In genomic region chr5:83991566-83992224, GRCh38 we compare ENCODE assay signal across 1 cellular context.
TF ChIP-seq lines count a peak whose summit lies in the region.

No MANE protein-coding gene starts in this region.

TF ChIP-seq in SK-N-SH, 30 proteins besides CTCF, POLR2A, EP300 and RAD21 (continued from another document):
- TF ChIP-seq, protein P1, sequence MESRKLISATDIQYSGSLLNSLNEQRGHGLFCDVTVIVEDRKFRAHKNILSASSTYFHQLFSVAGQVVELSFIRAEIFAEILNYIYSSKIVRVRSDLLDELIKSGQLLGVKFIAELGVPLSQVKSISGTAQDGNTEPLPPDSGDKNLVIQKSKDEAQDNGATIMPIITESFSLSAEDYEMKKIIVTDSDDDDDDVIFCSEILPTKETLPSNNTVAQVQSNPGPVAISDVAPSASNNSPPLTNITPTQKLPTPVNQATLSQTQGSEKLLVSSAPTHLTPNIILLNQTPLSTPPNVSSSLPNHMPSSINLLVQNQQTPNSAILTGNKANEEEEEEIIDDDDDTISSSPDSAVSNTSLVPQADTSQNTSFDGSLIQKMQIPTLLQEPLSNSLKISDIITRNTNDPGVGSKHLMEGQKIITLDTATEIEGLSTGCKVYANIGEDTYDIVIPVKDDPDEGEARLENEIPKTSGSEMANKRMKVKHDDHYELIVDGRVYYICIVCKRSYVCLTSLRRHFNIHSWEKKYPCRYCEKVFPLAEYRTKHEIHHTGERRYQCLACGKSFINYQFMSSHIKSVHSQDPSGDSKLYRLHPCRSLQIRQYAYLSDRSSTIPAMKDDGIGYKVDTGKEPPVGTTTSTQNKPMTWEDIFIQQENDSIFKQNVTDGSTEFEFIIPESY (IDR thresholded peaks at IDR 0.05; ENCODE audit: borderline replicate concordance, low read depth): no peak
- no peak for TF ChIP-seq MAX (IDR thresholded peaks at IDR 0.05; ENCODE audit: low read depth)
- TF ChIP-seq MXI1 (IDR thresholded peaks at IDR 0.05; ENCODE audit: low read depth, low read length): no peak
- no peak for TF ChIP-seq RCOR1 (IDR thresholded peaks at IDR 0.05; ENCODE audit: low read length)
- TF ChIP-seq SMC3 (IDR thresholded peaks at IDR 0.05; ENCODE audit: low read depth, low read length): no peak
- TF ChIP-seq YY1 (IDR thresholded peaks at IDR 0.05; ENCODE audit: low read depth): no peak
- TF ChIP-seq ELF1 (IDR thresholded peaks at IDR 0.05): no peak
- no peak for TF ChIP-seq POLR2AphosphoS5 (IDR thresholded peaks at IDR 0.05; ENCODE audit: low read depth, low read length)
- no peak for TF ChIP-seq SIN3A (IDR thresholded peaks at IDR 0.05; ENCODE audit: borderline replicate concordance, low read depth, low read length)
- TF ChIP-seq FOSL2 (IDR thresholded peaks at IDR 0.05; ENCODE audit: borderline replicate concordance, low read depth): no peak
- peak; percentile 49; the same call in 1 of the 2 replicates for TF ChIP-seq JUND (IDR thresholded peaks at IDR 0.05)
- TF ChIP-seq TEAD4 (IDR thresholded peaks at IDR 0.05; ENCODE audit: borderline replicate concordance, insufficient read depth): peak; percentile 48; the same call in 1 of the 2 replicates
- no peak for TF ChIP-seq NRF1 (IDR thresholded peaks at IDR 0.05; ENCODE audit: low read depth, low read length)
- TF ChIP-seq EZH2phosphoT487 (IDR thresholded peaks at IDR 0.05; ENCODE audit: borderline replicate concordance, low read depth): no peak
- TF ChIP-seq, protein P2, sequence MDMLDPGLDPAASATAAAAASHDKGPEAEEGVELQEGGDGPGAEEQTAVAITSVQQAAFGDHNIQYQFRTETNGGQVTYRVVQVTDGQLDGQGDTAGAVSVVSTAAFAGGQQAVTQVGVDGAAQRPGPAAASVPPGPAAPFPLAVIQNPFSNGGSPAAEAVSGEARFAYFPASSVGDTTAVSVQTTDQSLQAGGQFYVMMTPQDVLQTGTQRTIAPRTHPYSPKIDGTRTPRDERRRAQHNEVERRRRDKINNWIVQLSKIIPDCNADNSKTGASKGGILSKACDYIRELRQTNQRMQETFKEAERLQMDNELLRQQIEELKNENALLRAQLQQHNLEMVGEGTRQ (IDR thresholded peaks at IDR 0.05; ENCODE audit: borderline replicate concordance, low read depth, low read length): no peak
TF ChIP-seq in SK-N-SH: peak in this region for 5.
